In the genomic region with DNA sequence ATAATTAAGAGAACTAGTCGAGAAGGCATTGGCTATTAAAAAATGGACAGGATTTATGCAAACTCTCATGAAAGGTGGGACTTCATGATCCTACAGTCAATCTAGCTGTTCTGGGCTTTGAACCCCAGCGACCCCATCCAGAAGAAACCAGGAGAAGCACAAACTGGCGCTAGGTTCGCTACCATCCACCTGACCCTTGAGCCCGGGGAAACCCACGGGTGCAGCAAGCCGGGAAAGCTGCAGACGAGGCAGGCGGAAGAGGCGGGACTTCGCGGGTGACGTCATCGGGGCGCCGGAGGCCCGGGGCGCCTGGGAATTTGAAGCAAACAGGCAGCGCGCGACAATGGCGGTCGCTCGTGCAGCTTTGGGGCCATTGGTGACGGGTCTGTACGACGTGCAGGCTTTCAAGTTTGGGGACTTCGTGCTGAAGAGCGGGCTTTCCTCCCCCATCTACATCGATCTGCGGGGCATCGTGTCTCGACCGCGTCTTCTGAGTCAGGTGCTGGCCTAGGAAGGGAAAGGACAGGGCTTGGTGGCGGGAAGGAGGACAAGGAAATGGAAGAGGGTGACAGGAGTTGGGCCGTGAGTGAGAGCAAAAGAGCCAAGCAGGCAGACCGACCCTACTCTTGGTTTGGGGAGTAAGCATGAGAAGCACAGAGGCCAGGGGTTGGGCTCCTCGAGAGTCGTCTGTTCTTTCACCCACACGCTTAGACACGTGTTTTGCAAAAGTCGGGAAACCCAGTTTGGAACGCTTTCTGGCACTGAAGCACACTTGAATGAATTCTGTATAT, we compare ENCODE assay signal across 8 cellular contexts. TPM values are rescaled to one million over a fixed set of nuclear protein-coding genes. Genes with fewer than 3 reads are reported as not detected.
DNase-seq lines count a peak whose midpoint lies in the region; ATAC-seq, FAIRE-seq and TF ChIP-seq lines count a peak whose summit lies in the region.

A gene (plus strand): TSS at position 324 of the 791 bp plus-strand sequence. CDS start 20 bp downstream, at position 344.

- WGBS in psoas muscle, 3 donors, result 0 to 1% (median 0%) methylated on average over 44 of the region's 44 CpGs
- under 1% methylated on average over 44 of the region's 44 CpGs for whole genome bisulfite sequencing in urinary bladder

- no peaks in the 10 kb centered on the region for H3K9me3 ChIP-seq in psoas muscle

- no peak for TF ChIP-seq CTCF in psoas muscle (IDR thresholded peaks at IDR 0.05)

- peak within 1 kb of the TSS; percentile 83 for H3K27ac ChIP-seq in psoas muscle
- no peak within 1 kb of the TSS for H3K27ac ChIP-seq in urinary bladder (ENCODE audit: low read depth)

- H3K27me3 ChIP-seq in psoas muscle (ENCODE audit: insufficient read depth in 3 of 3, low read length in 2 of 3), result peaks cover 0 to 12% (median 0%) of the 10 kb centered on the region in 3 donors

- peak; percentile 98 for ATAC-seq in HG02840 (IDR thresholded peaks at IDR 0.05; ENCODE audit: low FRiP score, unreplicated experiment)
- peak; percentile 99 for ATAC-seq in left ventricle myocardium superior
- peak; percentile 97 to 100 (median 98) for ATAC-seq in psoas muscle

- H3K36me3 ChIP-seq in psoas muscle (ENCODE audit: insufficient read depth in 1 of 2, low read depth in 1 of 2), result peaks cover under 1 to 15% of the 10 kb centered on the region in 2 donors
- peaks cover 2% of the 10 kb centered on the region for H3K36me3 ChIP-seq in urinary bladder (ENCODE audit: insufficient read depth)

- peak; percentile 78 for DNase-seq in GM12892 (ENCODE audit: insufficient read length)
- peak; percentile 95 for DNase-seq in NCI-H146 (lab: John Stamatoyannopoulos, UW)
- peak; percentile 67 for DNase-seq in amniotic stem cell (lab: John Stamatoyannopoulos, UW)
- DNase-seq in left ventricle myocardium superior, result peak; percentile 94
- peak; percentile 93 to 96 for DNase-seq in psoas muscle

- TF ChIP-seq POLR2A in GM12892 (IDR thresholded peaks at IDR 0.05; ENCODE audit: low read depth, low read length), result peak; percentile 98

- H3K4me3 ChIP-seq in psoas muscle, result peak within 1 kb of the TSS; percentile 94
- H3K4me3 ChIP-seq in urinary bladder (ENCODE audit: low read depth, low read length), result peak within 1 kb of the TSS; percentile 83

- intact Hi-C loops in T-helper 1 cell treated with Interleukin-12 subunit alpha and Interleukin-12 subunit beta and Interleukin-4 antibody, amounts not matched to agents 30 ng/mL and 1 ng/mL, for 36 hours (cut with micrococcal nuclease), result loop anchor here (1.0 to 10.0 kb wide), 12 partner anchors 31 to 1747 kb away; a partner anchor contains a TSS
- intact Hi-C loops in left ventricle myocardium superior (cut with micrococcal nuclease), result no loop called here
- intact Hi-C loops in psoas muscle (cut with DNase I), result no loop called here

- H3K4me1 ChIP-seq in psoas muscle (peaks cover 24% of the 10 kb centered on the region), urinary bladder (ENCODE audit: insufficient read depth) (peaks cover 2% of the 10 kb centered on the region)

- peak; percentile 96 for FAIRE-seq in GM12892 (lab: Jason Lieb, UNC)

RNA-seq across cellular contexts. Expression of the gene that starts here (rescaled TPM):
- polyA plus RNA-seq in GM12892 (2012; ENCODE audit: missing spikeins), result 25.1 TPM
- total RNA-seq in T-helper 1 cell treated with Interleukin-12 subunit alpha and Interleukin-12 subunit beta and Interleukin-4 antibody, amounts not matched to agents 30 ng/mL and 1 ng/mL, for 36 hours, result 32.5 and 33.6 TPM in 2 replicates
- total RNA-seq in left ventricle myocardium superior, result 7.1 TPM
- 1 to 10 TPM; 4.2 to 9.2 (median 6.3) TPM for total RNA-seq in psoas muscle
- 1 to 10 TPM; 3.6 to 6.9 (median 6.6) TPM for polyA plus RNA-seq in psoas muscle
- 32.6 TPM for total RNA-seq in urinary bladder
- polyA plus RNA-seq in urinary bladder, result 15.0 TPM
